ENCODE assay signal across 8 cellular contexts in the genomic region with DNA sequence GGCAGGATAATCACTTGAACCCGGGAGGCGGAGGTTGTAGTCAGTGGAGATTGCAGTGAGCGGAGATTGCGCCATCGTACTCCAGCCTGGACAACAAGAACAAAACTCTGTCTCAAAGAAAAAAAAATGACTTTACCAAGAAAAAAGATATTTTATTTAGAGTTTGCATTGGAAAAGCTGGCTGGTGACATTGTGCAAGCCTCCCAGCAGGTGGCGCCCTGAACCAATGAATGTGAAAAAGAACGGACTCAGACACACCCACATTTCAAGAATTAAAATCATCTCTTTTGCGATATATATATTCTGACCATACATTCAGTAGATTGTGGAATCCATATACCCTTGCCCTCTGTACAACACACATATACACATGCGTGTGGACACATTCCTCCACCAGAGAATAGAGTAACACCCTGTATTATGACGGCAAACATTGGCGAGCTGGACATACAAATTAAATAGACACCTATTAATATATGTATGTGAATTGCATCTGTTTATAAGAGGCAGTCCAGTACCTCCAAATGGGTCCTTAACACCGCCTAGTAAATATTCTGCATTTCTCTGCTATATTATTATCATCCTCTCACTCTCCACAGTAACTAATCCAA. TPM values are rescaled to one million over a fixed set of nuclear protein-coding genes. Genes with fewer than 3 reads are reported as not detected.
DNase-seq lines count a peak whose midpoint lies in the region; ATAC-seq, FAIRE-seq and TF ChIP-seq lines count a peak whose summit lies in the region.

No MANE protein-coding gene starts in this region.

- H2AFZ ChIP-seq in endothelial cell of umbilical vein (ENCODE audit: low read depth, low read length), result no peak overlapping the region

- peak; percentile 59 for DNase-seq in CD14-positive monocyte (ENCODE audit: low spot score)
- peak; percentile 28 for DNase-seq in H7
- peak; percentile 5 to 69 for DNase-seq in NOMO-1 (lab: John Stamatoyannopoulos, UW; ENCODE audit: unreplicated experiment in 2 of 2)
- DNase-seq in activated CD8-positive, alpha-beta memory T cell treated with anti-CD3 and anti-CD28 coated beads for 48 hours (ENCODE audit: low read depth in 2 of 3, low spot score in 2 of 3), result peak; percentile 29 to 61 (median 56)
- peak; percentile 68 for DNase-seq in endothelial cell of umbilical vein (ENCODE audit: low read depth, low spot score)
- DNase-seq in mucosa of descending colon, result peak in 2 of 3 donors; percentile 61 to 67
- peak; percentile 88 for DNase-seq in stimulated activated CD8-positive, alpha-beta memory T cell treated with anti-CD3 and anti-CD28 coated beads, Interleukin-4, amount 100 ng/mL, for 48 hours

- no peak overlapping the region for H3K27ac ChIP-seq in endothelial cell of umbilical vein (ENCODE audit: insufficient read depth, low read depth, low read length)

- H3K79me2 ChIP-seq in endothelial cell of umbilical vein (ENCODE audit: control insufficient read depth, insufficient read depth, low read length), result no peaks in the 10 kb centered on the region

- H3K27me3 ChIP-seq in H7 (ENCODE audit: control insufficient read depth, insufficient read depth, low read length) (no peaks in the 10 kb centered on the region), endothelial cell of umbilical vein (ENCODE audit: control insufficient read depth in 2 of 2, insufficient read depth in 2 of 2, low read length in 2 of 2) (peaks cover 15 to 16% of the 10 kb centered on the region in 2 experiments)

- TF ChIP-seq POLR2A in endothelial cell of umbilical vein (IDR thresholded peaks at IDR 0.05; ENCODE audit: low read depth, low read length), result no peak

- CTCF ChIA-PET in endothelial cell of umbilical vein (lab: Charles Lee), result interaction anchor here (0.6 to 5.1 kb wide), 45 partner anchors 10 to 952 kb away, joined by 3 to 101 read pairs (median 5); a partner anchor contains a TSS

- POLR2A ChIA-PET in endothelial cell of umbilical vein (lab: Charles Lee), result interaction anchor here (0.7 kb wide), 1 partner anchor 1086 kb away, joined by 3 read pairs; no protein-coding TSS in a partner anchor

- no TSS peak for BruUV-seq in endothelial cell of umbilical vein (replicated peaks; lab: Mats Ljungman, UMichigan)

- no peaks in the 10 kb centered on the region for H3K36me3 ChIP-seq in H7 (replicated peaks; ENCODE audit: control insufficient read depth, insufficient read depth, low read length)
- H3K36me3 ChIP-seq in endothelial cell of umbilical vein (ENCODE audit: control insufficient read depth in 2 of 2, extremely low read depth in 1 of 2, insufficient read depth in 2 of 2, low read length in 2 of 2), result no peaks in the 10 kb centered on the region
- no peaks in the 10 kb centered on the region for H3K36me3 ChIP-seq in mucosa of descending colon (ENCODE audit: low read depth)

- H3K4me2 ChIP-seq in endothelial cell of umbilical vein (ENCODE audit: insufficient read depth, low read length), result no peak overlapping the region

- TF ChIP-seq CTCF in CD14-positive monocyte (IDR thresholded peaks at IDR 0.05) (peak; percentile 89), endothelial cell of umbilical vein (IDR thresholded peaks at IDR 0.05; ENCODE audit: extremely low read depth in 1 of 2, insufficient read depth in 1 of 2, low read depth in 1 of 2, low read length in 2 of 2) (peak; percentile 76 to 89), mucosa of descending colon (IDR thresholded peaks at IDR 0.05) (peak; percentile 61)

- H3K4me3 Mint-ChIP-seq in CD14-positive monocyte, result no peak overlapping the region

- ATAC-seq in mucosa of descending colon, result peak; percentile 51
- ATAC-seq in GM21576 (IDR thresholded peaks at IDR 0.05; ENCODE audit: unreplicated experiment), result no peak

- H3K4me3 ChIP-seq in H7 (ENCODE audit: insufficient read depth, low read depth, low read length), result no peak overlapping the region
- H3K4me3 ChIP-seq in endothelial cell of umbilical vein (replicated peaks in 1 of 3; ENCODE audit: insufficient read depth in 1 of 3, low read depth in 1 of 3, low read length in 3 of 3), result no peak overlapping the region
- H3K4me3 ChIP-seq in mucosa of descending colon, result no peak overlapping the region

- H3K27ac Mint-ChIP-seq in CD14-positive monocyte, result no peak overlapping the region

- H3K9me3 ChIP-seq in endothelial cell of umbilical vein (replicated peaks; ENCODE audit: control insufficient read depth, insufficient read depth, low read length) (no peaks in the 10 kb centered on the region), mucosa of descending colon (no peaks in the 10 kb centered on the region)

- no peaks in the 10 kb centered on the region for H3K9me3 Mint-ChIP-seq in CD14-positive monocyte

- peaks cover 2% of the 10 kb centered on the region for H3K4me1 Mint-ChIP-seq in CD14-positive monocyte

- dilution Hi-C loops in endothelial cell of umbilical vein (cut with MboI; ENCODE audit: extremely low pct_ligation_motif_present, low sequenced_read_pairs), result no loop called here

- H3K4me1 ChIP-seq in endothelial cell of umbilical vein (ENCODE audit: control insufficient read depth, extremely low read depth, insufficient read depth, low read length) (no peaks in the 10 kb centered on the region), mucosa of descending colon (ENCODE audit: low read depth) (no peaks in the 10 kb centered on the region)

- H3K27me3 Mint-ChIP-seq in CD14-positive monocyte (ENCODE audit: low read depth in 3 of 3), result peaks cover 0 to 3% (median 0%) of the 10 kb centered on the region in 3 donors

- no peaks in the 10 kb centered on the region for H4K20me1 ChIP-seq in endothelial cell of umbilical vein (replicated peaks; ENCODE audit: control insufficient read depth, extremely low read depth, insufficient read depth, low read length)

- FAIRE-seq in endothelial cell of umbilical vein (lab: Jason Lieb, UNC), result peak; percentile 96

- no peaks in the 10 kb centered on the region for H3K36me3 Mint-ChIP-seq in CD14-positive monocyte

- intact Hi-C loops in CD14-positive monocyte (cut with micrococcal nuclease), result loop anchor here (2.0 to 5.0 kb wide), 2 partner anchors 78 to 80 kb away; no protein-coding TSS in a partner anchor
- intact Hi-C loops in endothelial cell of umbilical vein (cut with micrococcal nuclease), result loop anchor here (1.0 to 2.0 kb wide), 7 partner anchors 28 to 875 kb away; no protein-coding TSS in a partner anchor
- intact Hi-C loops in mucosa of descending colon (cut with DNase I, micrococcal nuclease), result loop anchor here in 1 of 2 donors (10.0 kb wide), 1 partner anchor 82 kb away; no protein-coding TSS in a partner anchor

- no peak overlapping the region for H3K9ac ChIP-seq in endothelial cell of umbilical vein (replicated peaks; ENCODE audit: extremely low read depth, insufficient read depth, low read length)

- no peaks in the 10 kb centered on the region for H3K9me1 ChIP-seq in endothelial cell of umbilical vein (replicated peaks; ENCODE audit: control insufficient read depth, extremely low read depth, insufficient read depth, low read length)

TF ChIP-seq in endothelial cell of umbilical vein, 7 proteins besides CTCF, POLR2A, EP300 and RAD21:
- TF ChIP-seq EZH2 (IDR thresholded peaks at IDR 0.05; ENCODE audit: borderline replicate concordance, low read depth, low read length, severe bottlenecking) (peak; percentile 26), JUN (IDR thresholded peaks at IDR 0.05; ENCODE audit: borderline replicate concordance, insufficient read depth, insufficient read length, low read depth) (no peak)

RNA-seq across cellular contexts. Expression of a gene that starts 39.0 kb away (rescaled TPM):
- polyA plus RNA-seq in CD14-positive monocyte, result not detected
- total RNA-seq in H7 (2014; rRNA removed; shearing (Covaris generic)), result 2.1 and 4.1 TPM in 2 replicates
- total RNA-seq in endothelial cell of umbilical vein, result 2.7 and 4.1 TPM in 2 replicates
- polyA plus RNA-seq in endothelial cell of umbilical vein, result 6.0 and 6.9 TPM in 2 replicates
- polyA plus RNA-seq in endothelial cell of umbilical vein (2011; cell fraction: cytosol; rRNA removed), result 8.2 and 11.1 TPM in 2 replicates
- polyA plus RNA-seq in endothelial cell of umbilical vein (2011; cell fraction: nucleus; rRNA removed), result 6.8 and 9.4 TPM in 2 replicates
- 5.6 and 7.1 TPM in 2 replicates for polyA plus RNA-seq in endothelial cell of umbilical vein (2012)
- 3.1 and 6.6 TPM in 2 replicates for polyA minus RNA-seq in endothelial cell of umbilical vein
- polyA minus RNA-seq in endothelial cell of umbilical vein (2011; cell fraction: cytosol; rRNA and poly(A)+ RNA removed), result not detected
- polyA minus RNA-seq in endothelial cell of umbilical vein (2011; cell fraction: nucleus; rRNA and poly(A)+ RNA removed), result 1.2 and 2.5 TPM in 2 replicates
- total RNA-seq in mucosa of descending colon, result 10 to 100 TPM in 2 of 3 donors, 1 to 10 TPM in 1; 2.7 to 23.3 (median 10.3) TPM

RNA-seq across cellular contexts. Expression of a gene that starts 55.8 kb away (rescaled TPM):
- polyA plus RNA-seq in CD14-positive monocyte (1 to 10 TPM; 9.0 to 9.8 TPM), endothelial cell of umbilical vein (not detected in 2 replicates)
- total RNA-seq in H7 (2014; rRNA removed; shearing (Covaris generic)), result 0.31 and 0.55 TPM in 2 replicates
- total RNA-seq in endothelial cell of umbilical vein (not detected in 2 replicates), mucosa of descending colon (1 to 10 TPM in 1 of 3 donors, under 1 TPM in 2; 0.38 to 1.0 (median 0.61) TPM)
- polyA plus RNA-seq in endothelial cell of umbilical vein (2011; cell fraction: cytosol; rRNA removed), result 0.05 and 0.06 TPM in 2 replicates
- polyA plus RNA-seq in endothelial cell of umbilical vein (2011; cell fraction: nucleus; rRNA removed), result 0.08 TPM in 1 of 2 replicates, not detected in the other
- not detected in 2 replicates for polyA plus RNA-seq in endothelial cell of umbilical vein (2012)
- not detected in 2 replicates for polyA minus RNA-seq in endothelial cell of umbilical vein
- not detected for polyA minus RNA-seq in endothelial cell of umbilical vein (2011; cell fraction: cytosol; rRNA and poly(A)+ RNA removed)
- polyA minus RNA-seq in endothelial cell of umbilical vein (2011; cell fraction: nucleus; rRNA and poly(A)+ RNA removed), result not detected in 2 replicates

Comparison
In these comparisons a context has a peak if more than half of its experiments do, and no peak if none do; other contexts are left out.
1. DNase-seq: peak in every context shown above with its lines; median percentile 88 in stimulated activated CD8-positive, alpha-beta memory T cell treated with anti-CD3 and anti-CD28 coated beads, Interleukin-4, amount 100 ng/mL, for 48 hours; 68 in endothelial cell of umbilical vein; 64 in mucosa of descending colon; 59 in CD14-positive monocyte; 56 in activated CD8-positive, alpha-beta memory T cell treated with anti-CD3 and anti-CD28 coated beads for 48 hours; 37 in NOMO-1; 28 in H7.